8 cellular contexts compared by ENCODE assay signal in genomic region chr4:6250235-6250983, GRCh38. TPM values are rescaled to one million over a fixed set of nuclear protein-coding genes. Genes with fewer than 3 reads are reported as not detected.
A peak's percentile ranks its signal among the peaks of the same experiment; 100 is the strongest.
DNase-seq lines count a peak whose midpoint lies in the region; ATAC-seq and TF ChIP-seq lines count a peak whose summit lies in the region.

No MANE protein-coding gene starts in this region.

- no peaks in the 10 kb centered on the region for H3K36me3 ChIP-seq in PC-3 (ENCODE audit: low read depth, low read length)
- H3K36me3 ChIP-seq in colonic mucosa: no peaks in the 10 kb centered on the region
- H3K36me3 ChIP-seq in right lobe of liver: no peaks in the 10 kb centered on the region

- H2AFZ ChIP-seq in PC-3 (ENCODE audit: low read length): peak overlapping the region; percentile 18; the same call in 1 of the 2 replicates

- H3K4me1 ChIP-seq in PC-3 (ENCODE audit: insufficient read depth, low read length) (no peaks in the 10 kb centered on the region), colonic mucosa (no peaks in the 10 kb centered on the region), right lobe of liver (no peaks in the 10 kb centered on the region)

- H3K9ac ChIP-seq in PC-3 (ENCODE audit: low read length) (no peak overlapping the region), colonic mucosa (ENCODE audit: low read depth in 2 of 2, low read length in 2 of 2) (no peak overlapping the region)

- ATAC-seq in PC-3: peak; percentile 70
- peak; percentile 74 to 89 (median 81) for ATAC-seq in right lobe of liver
- no peak for ATAC-seq in HG03095 (IDR thresholded peaks at IDR 0.05; ENCODE audit: unreplicated experiment)

- peak overlapping the region; percentile 66 for H3K4me2 ChIP-seq in PC-3 (ENCODE audit: low read length)

- H3K27me3 ChIP-seq in PC-3 (ENCODE audit: low read length) (no peaks in the 10 kb centered on the region), colonic mucosa (no peaks in the 10 kb centered on the region), right lobe of liver (peaks cover 0 to 5% of the 10 kb centered on the region in 2 donors)

- H4K20me1 ChIP-seq in PC-3 (ENCODE audit: low read length): no peaks in the 10 kb centered on the region

- H3K27ac ChIP-seq in PC-3 (ENCODE audit: low read length) (no peak overlapping the region), colonic mucosa (no peak overlapping the region), right lobe of liver (no peak overlapping the region)

- H3F3A ChIP-seq in PC-3 (ENCODE audit: low read length, unreplicated experiment): no peaks in the 10 kb centered on the region

- no peaks in the 10 kb centered on the region for H3K9me2 ChIP-seq in PC-3 (replicated peaks; ENCODE audit: low read length)

- TF ChIP-seq CTCF in PC-3 (conservative IDR thresholded peaks at IDR 0.05; ENCODE audit: low read depth, low read length) (peak; percentile 78), colonic mucosa (IDR thresholded peaks at IDR 0.05) (peak; percentile 83), right lobe of liver (IDR thresholded peaks at IDR 0.05) (peak; percentile 80 to 91 (median 84))

- TF ChIP-seq POLR2A in right lobe of liver (IDR thresholded peaks at IDR 0.05): no peak

- POLR2A ChIA-PET in PC-3 (lab: Charles Lee; ENCODE audit: unreplicated experiment): no interaction called here

- CTCF ChIA-PET in PC-3 (lab: Charles Lee): interaction anchor here (0.6 to 2.4 kb wide), 7 partner anchors 14 to 81 kb away, joined by 3 to 13 read pairs (median 4); partner anchors contain the start of gene WFS1

- H3K4me3 ChIP-seq in Jurkat, Clone E6-1 (ENCODE audit: low read length): no peak overlapping the region
- peak overlapping the region; percentile 16; the same call in 1 of the 2 replicates for H3K4me3 ChIP-seq in PC-3 (ENCODE audit: low read length)
- H3K4me3 ChIP-seq in colonic mucosa: no peak overlapping the region
- no peak overlapping the region for H3K4me3 ChIP-seq in right lobe of liver

- 18% methylated on average over 12 of the region's 15 CpGs for WGBS in right lobe of liver (ENCODE audit: insufficient coverage, low coverage, low lambda C conversion rate, missing lambda C conversion rate)

- no peaks in the 10 kb centered on the region for H3K9me3 ChIP-seq in PC-3 (ENCODE audit: low read length)
- no peaks in the 10 kb centered on the region for H3K9me3 ChIP-seq in colonic mucosa
- no peaks in the 10 kb centered on the region for H3K9me3 ChIP-seq in right lobe of liver

- BruUV-seq in PC-3 (replicated peaks; lab: Mats Ljungman, UMichigan): no TSS peak

- DNase-seq in SIG-M5 treated with dmso at 0.1 percent for 504 hours (lab: John Stamatoyannopoulos, UW; ENCODE audit: unreplicated experiment): peak; percentile 44
- DNase-seq in SIG-M5 (lab: John Stamatoyannopoulos, UW): no peak
- DNase-seq in Jurkat, Clone E6-1 (ENCODE audit: low read depth, low spot score): peak; percentile 72
- peak; percentile 85 for DNase-seq in PC-3
- no peak for DNase-seq in colonic mucosa
- no peak for DNase-seq in right lobe of liver
- DNase-seq in stimulated activated CD4-positive, alpha-beta T cell treated with anti-CD3 and anti-CD28 coated beads, Interleukin-15, amount 100 ng/mL, for 24 hours: no peak

- no peaks in the 10 kb centered on the region for H3K79me2 ChIP-seq in PC-3 (ENCODE audit: low read length)

- intact Hi-C loops in PC-3 (cut with micrococcal nuclease) (loop anchor here (1.0 kb wide), 1 partner anchor 77 kb away; no protein-coding TSS in a partner anchor), colonic mucosa (cut with DNase I) (loop anchor here (2.0 kb wide), 1 partner anchor 76 kb away; no protein-coding TSS in a partner anchor), right lobe of liver (cut with DNase I) (loop anchor here in 1 of 2 donors (5.0 kb wide), 1 partner anchor 77 kb away; no protein-coding TSS in a partner anchor)

RNA-seq across cellular contexts. Expression of gene WFS1, which starts 19.2 kb away (rescaled TPM):
- 12.5 TPM for polyA plus RNA-seq in Jurkat, Clone E6-1 (2012; ENCODE audit: insufficient read depth, insufficient read length)
- 35.7 and 45.5 TPM in 2 replicates for total RNA-seq in PC-3 (2014; rRNA removed)
- 10 to 100 TPM; 12.1 to 12.7 TPM for total RNA-seq in colonic mucosa
- total RNA-seq in right lobe of liver: 10 to 100 TPM; 11.3 to 19.7 (median 15.9) TPM

RNA-seq across cellular contexts. Expression of gene JAKMIP1, which starts 50.1 kb away (rescaled TPM):
- 24.4 TPM for polyA plus RNA-seq in Jurkat, Clone E6-1 (2012; ENCODE audit: insufficient read depth, insufficient read length)
- total RNA-seq in PC-3 (2014; rRNA removed) (0.04 and 0.75 TPM in 2 replicates), colonic mucosa (under 1 TPM; 0.19 to 0.42 TPM), right lobe of liver (under 1 TPM in 1 of 6 experiments, not detected in 5; 0.12 TPM)

Comparison
In these comparisons a context has a peak if more than half of its experiments do, and no peak if none do; other contexts are left out.
1. DNase-seq: peak in SIG-M5 treated with dmso at 0.1 percent for 504 hours (single experiment), Jurkat, Clone E6-1 (single experiment) and PC-3 (single experiment); none in SIG-M5 (single experiment), colonic mucosa (single experiment), right lobe of liver (0 of 3) and stimulated activated CD4-positive, alpha-beta T cell treated with anti-CD3 and anti-CD28 coated beads, Interleukin-15, amount 100 ng/mL, for 24 hours (single experiment).
2. Peak in every context shown above with its lines, with median percentiles within 50 percentile points of each other: CTCF ChIP-seq.